In the genomic region with DNA sequence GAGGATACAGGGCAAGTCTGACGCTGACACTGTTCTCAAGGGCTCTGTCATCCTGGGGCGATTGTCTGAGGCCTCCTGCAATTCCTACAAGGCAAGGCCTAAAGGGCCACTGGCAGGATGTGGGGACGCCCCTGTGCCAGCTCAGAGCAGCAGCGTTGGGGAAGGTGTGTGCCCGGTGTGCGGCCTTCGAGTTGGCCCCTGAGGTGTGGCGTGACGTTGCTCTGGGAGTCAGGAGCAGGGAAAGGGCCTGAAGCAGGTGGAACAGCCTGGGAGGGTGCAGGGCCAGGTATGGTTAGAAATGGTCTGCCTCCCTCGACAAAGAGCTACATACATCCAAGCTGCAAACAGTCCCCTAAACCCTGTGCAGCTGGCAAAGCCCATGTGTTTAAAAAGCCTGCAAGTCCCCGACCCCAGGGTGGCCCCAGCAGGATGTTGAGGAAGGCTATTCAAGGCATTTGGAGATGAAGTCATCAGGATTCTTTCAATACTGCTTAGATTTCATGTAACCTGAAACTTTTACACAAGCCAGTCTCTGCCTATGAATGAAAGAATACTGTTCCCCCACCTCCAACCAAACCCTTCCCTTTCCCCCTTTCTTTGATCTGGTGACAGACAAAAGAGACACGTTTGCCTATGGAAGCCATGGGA, we compare ENCODE assay signal across 9 cellular contexts.
A peak's percentile ranks its signal among the peaks of the same experiment; 100 is the strongest.
DNase-seq lines count a peak whose midpoint lies in the region; ATAC-seq and TF ChIP-seq lines count a peak whose summit lies in the region.
"Had no signal": no experiment of that assay in that cellular context is flagged by ENCODE, and none has a peak within 500 bp of the region (broad histone marks: within the 10 kb centered on the region; RNA-seq: fewer than 3 reads in every experiment).

No MANE protein-coding gene starts in this region.

- H3K9me3 ChIP-seq in MG63 = no peaks in the 10 kb centered on the region
- no peaks in the 10 kb centered on the region for H3K9me3 ChIP-seq in neural progenitor cell (ENCODE audit: low read depth)

- TF ChIP-seq CTCF in chondrocyte (IDR thresholded peaks at IDR 0.05) = no peak
- TF ChIP-seq CTCF in neural progenitor cell (IDR thresholded peaks at IDR 0.05) = no peak

- peaks cover 56% of the 10 kb centered on the region for H3K4me1 Mint-ChIP-seq in chondrocyte (ENCODE audit: low read depth)
- peaks cover 36% of the 10 kb centered on the region for H3K4me1 Mint-ChIP-seq in neural progenitor cell
- H3K4me1 Mint-ChIP-seq in T-helper 2 cell treated with Interferon-gamma antibody and Interleukin-4, amounts not matched to agents 5 μg/mL and 100 μg/mL, for 36 hours (ENCODE audit: low read depth) = no peaks in the 10 kb centered on the region
- H3K4me1 Mint-ChIP-seq: natural killer cell had no signal

- H3K36me3 Mint-ChIP-seq in chondrocyte (ENCODE audit: low read depth) (no peaks in the 10 kb centered on the region), neural progenitor cell (no peaks in the 10 kb centered on the region)
- no peaks in the 10 kb centered on the region for H3K36me3 Mint-ChIP-seq in T-helper 2 cell treated with Interferon-gamma antibody and Interleukin-4, amounts not matched to agents 5 μg/mL and 100 μg/mL, for 36 hours (ENCODE audit: low read depth)
- H3K36me3 Mint-ChIP-seq: natural killer cell had no signal

- H3K4me1 ChIP-seq in neural progenitor cell = peaks cover 21% of the 10 kb centered on the region

- DNase-seq in EL (peak; percentile 81), MG63 (peak; percentile 15), chondrocyte (ENCODE audit: low spot score) (peak; percentile 56), neural progenitor cell (ENCODE audit: low spot score) (peak; percentile 59), NCI-H187 treated with DMSO at 0.1 percent for 48 hours (lab: John Stamatoyannopoulos, UW) (no peak)
- no peak for DNase-seq in T-helper 2 cell treated with Interferon-gamma antibody and Interleukin-4, amounts not matched to agents 5 μg/mL and 100 μg/mL, for 36 hours (ENCODE audit: low spot score)
- DNase-seq: natural killer cell had no signal

- H3K4me3 Mint-ChIP-seq in chondrocyte (ENCODE audit: unreplicated experiment) (no peak overlapping the region), neural progenitor cell (no peak overlapping the region)
- no peak overlapping the region for H3K4me3 Mint-ChIP-seq in T-helper 2 cell treated with Interferon-gamma antibody and Interleukin-4, amounts not matched to agents 5 μg/mL and 100 μg/mL, for 36 hours
- H3K4me3 Mint-ChIP-seq: natural killer cell had no signal

- H3K36me3 ChIP-seq in MG63 = no peaks in the 10 kb centered on the region
- no peaks in the 10 kb centered on the region for H3K36me3 ChIP-seq in neural progenitor cell

- no peaks in the 10 kb centered on the region for H3K9me3 Mint-ChIP-seq in chondrocyte (ENCODE audit: low read depth)
- H3K9me3 Mint-ChIP-seq in neural progenitor cell = peaks cover 3% of the 10 kb centered on the region
- no peaks in the 10 kb centered on the region for H3K9me3 Mint-ChIP-seq in T-helper 2 cell treated with Interferon-gamma antibody and Interleukin-4, amounts not matched to agents 5 μg/mL and 100 μg/mL, for 36 hours
- H3K9me3 Mint-ChIP-seq: natural killer cell had no signal

- no peak overlapping the region for H3K4me3 ChIP-seq in MG63
- H3K4me3 ChIP-seq in neural progenitor cell = no peak overlapping the region

- H2AFZ ChIP-seq in neural progenitor cell (replicated peaks) = peak overlapping the region; percentile 61

- H4K20me1 ChIP-seq in neural progenitor cell (ENCODE audit: low read depth) = no peaks in the 10 kb centered on the region

- peak overlapping the region; percentile 97 for H3K27ac Mint-ChIP-seq in chondrocyte (ENCODE audit: unreplicated experiment)
- peak overlapping the region; percentile 64 for H3K27ac Mint-ChIP-seq in neural progenitor cell
- H3K27ac Mint-ChIP-seq in T-helper 2 cell treated with Interferon-gamma antibody and Interleukin-4, amounts not matched to agents 5 μg/mL and 100 μg/mL, for 36 hours = no peak overlapping the region
- H3K27ac Mint-ChIP-seq: natural killer cell had no signal

- peaks cover 19% of the 10 kb centered on the region for H3F3A ChIP-seq in neural progenitor cell (ENCODE audit: low read depth)

- H3K27ac ChIP-seq in neural progenitor cell = peak overlapping the region; percentile 21

- peak overlapping the region; percentile 55 for H3K4me2 ChIP-seq in neural progenitor cell

- no peaks in the 10 kb centered on the region for H3K79me2 ChIP-seq in neural progenitor cell (ENCODE audit: low read depth)

- H3K9ac ChIP-seq in neural progenitor cell = no peak overlapping the region

- ATAC-seq in GM21381 (IDR thresholded peaks at IDR 0.05; ENCODE audit: unreplicated experiment) = no peak
- no peak for ATAC-seq in esophagus mucosa
- ATAC-seq: natural killer cell had no signal

- no peaks in the 10 kb centered on the region for H3K27me3 ChIP-seq in MG63
- H3K27me3 ChIP-seq in neural progenitor cell = no peaks in the 10 kb centered on the region

- H3K27me3 Mint-ChIP-seq in chondrocyte (ENCODE audit: low read depth) (no peaks in the 10 kb centered on the region), neural progenitor cell (ENCODE audit: insufficient read depth, low read depth) (peaks cover 11% of the 10 kb centered on the region)
- H3K27me3 Mint-ChIP-seq in T-helper 2 cell treated with Interferon-gamma antibody and Interleukin-4, amounts not matched to agents 5 μg/mL and 100 μg/mL, for 36 hours (ENCODE audit: low read depth) = no peaks in the 10 kb centered on the region

Comparison
In these comparisons a context has a peak if more than half of its experiments do, and no peak if none do; other contexts are left out.
1. DNase-seq: peak in EL (single experiment), MG63 (single experiment), chondrocyte (single experiment) and neural progenitor cell (single experiment); none in NCI-H187 treated with DMSO at 0.1 percent for 48 hours (single experiment) and T-helper 2 cell treated with Interferon-gamma antibody and Interleukin-4, amounts not matched to agents 5 μg/mL and 100 μg/mL, for 36 hours (single experiment).